32 cellular contexts compared by ENCODE assay signal in the genomic region with DNA sequence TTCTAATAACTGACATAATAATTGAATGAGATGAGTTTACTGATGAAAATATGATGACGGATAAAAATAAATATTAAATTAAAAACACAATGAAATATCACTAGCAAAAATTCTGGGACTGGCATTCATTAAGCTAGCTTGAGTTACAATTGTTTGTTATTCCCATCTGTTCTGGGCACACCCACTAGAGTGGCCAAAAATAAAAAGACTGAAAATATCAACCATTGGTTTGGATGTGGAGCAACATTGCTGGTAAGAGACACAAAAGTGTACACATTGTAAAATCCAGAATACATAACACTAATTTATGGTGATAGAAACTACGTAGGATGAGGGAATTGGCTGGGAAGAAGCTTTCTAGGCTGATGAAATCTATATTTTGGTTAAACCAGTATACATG.
"Had no signal": no experiment of that assay in that cellular context is flagged by ENCODE, and none has a peak within 500 bp of the region (broad histone marks: within the 10 kb centered on the region; RNA-seq: fewer than 3 reads in every experiment).

No MANE protein-coding gene starts in this region.

- H3K27me3 ChIP-seq: ascending aorta, cardiac muscle cell had no signal

- FAIRE-seq: bronchial epithelial cell had no signal

- DNase-seq: activated CD4-positive, alpha-beta memory T cell treated with anti-CD3 and anti-CD28 coated beads, Interleukin-2, amount 10 ng/mL, durations not matched to agents 7 days and 5 days; activated CD4-positive, alpha-beta T cell treated with anti-CD3 and anti-CD28 coated beads for 1 hour; activated CD4-positive, alpha-beta T cell treated with anti-CD3 and anti-CD28 coated beads for 36 hours; activated CD4-positive, alpha-beta T cell treated with anti-CD3 and anti-CD28 coated beads for 48 hours; activated CD4-positive, alpha-beta T cell treated with anti-CD3 and anti-CD28 coated beads, Interleukin-2, amount 10 ng/mL, durations not matched to agents 7 days and 5 days; activated CD4-positive, alpha-beta T cell treated with anti-CD3 and anti-CD28 coated beads, Interleukin-2, amount 50 U/mL, for 48 hours; activated CD4-positive, CD25-positive, alpha-beta regulatory T cell; activated CD8-positive, alpha-beta memory T cell treated with anti-CD3 and anti-CD28 coated beads for 24 hours; activated CD8-positive, alpha-beta memory T cell treated with anti-CD3 and anti-CD28 coated beads, Interleukin-2, amount 10 ng/mL, durations not matched to agents 7 days and 5 days; activated CD8-positive, alpha-beta memory T cell treated with anti-CD3 and anti-CD28 coated beads, Interleukin-2, amount 50 U/mL, for 48 hours; activated CD8-positive, alpha-beta T cell treated with anti-CD3 and anti-CD28 coated beads, Interleukin-2, amount 10 ng/mL, durations not matched to agents 7 days and 5 days; activated effector memory CD4-positive, alpha-beta T cell treated with Interleukin-2 at 50 U/mL for 16 hours; activated gamma-delta T cell; activated naive CD4-positive, alpha-beta T cell treated with anti-CD3 and anti-CD28 coated beads, Interleukin-2, amount 10 ng/mL, durations not matched to agents 7 days and 5 days; activated naive CD4-positive, alpha-beta T cell treated with Interleukin-2 at 50 U/mL for 16 hours; activated naive CD8-positive, alpha-beta T cell treated with anti-CD3 and anti-CD28 coated beads, Interleukin-2, amount 10 ng/mL, durations not matched to agents 7 days and 5 days; activated naive CD8-positive, alpha-beta T cell treated with anti-CD3 and anti-CD28 coated beads, Interleukin-2, amount 50 U/mL, for 24 hours; activated T-cell treated with anti-CD3 and anti-CD28 coated beads, Interleukin-2, amount 50 U/mL, for 24 hours; activated T-cell treated with anti-CD3 and anti-CD28 coated beads, Interleukin-2, amount 50 U/mL, for 48 hours; amygdala; anterior cingulate cortex; caudate nucleus; cerebellar nuclear complex; T-helper 1 cell; T-helper 2 cell; T-helper 9 cell; WERI-Rb-1 had no signal

- ATAC-seq: activated CD4-positive, alpha-beta T cell treated with anti-CD3 and anti-CD28 coated beads for 36 hours; activated CD4-positive, CD25-positive, alpha-beta regulatory T cell treated with anti-CD3 and anti-CD28 coated beads, Interleukin-2, amount 50 U/mL, for 24 hours; activated CD8-positive, alpha-beta memory T cell treated with anti-CD3 and anti-CD28 coated beads, Interleukin-2, amount 10 ng/mL, durations not matched to agents 7 days and 5 days; activated CD8-positive, alpha-beta T cell treated with anti-CD3 and anti-CD28 coated beads, Interleukin-2, amount 10 ng/mL, durations not matched to agents 7 days and 5 days; activated naive CD8-positive, alpha-beta T cell treated with anti-CD3 and anti-CD28 coated beads, Interleukin-2, amount 50 U/mL, for 24 hours; WTC11 had no signal

- H3K27ac ChIP-seq: ascending aorta, cardiac muscle cell, WERI-Rb-1 had no signal

- H3K36me3 ChIP-seq: ascending aorta, cardiac muscle cell, WERI-Rb-1 had no signal

- H3K4me3 ChIP-seq: ascending aorta, cardiac muscle cell had no signal

- H3K4me1 ChIP-seq: ascending aorta had no signal

- H3K9me3 ChIP-seq: ascending aorta had no signal
